ENCODE assay signal across 1 cellular context in genomic region chr5:163508753-163509152, GRCh38.
TF ChIP-seq lines count a peak whose summit lies in the region.

No MANE protein-coding gene starts in this region.

TF ChIP-seq in H1, 55 proteins besides CTCF, POLR2A, EP300 and RAD21:
- TF ChIP-seq CHD7 (IDR thresholded peaks at IDR 0.05; ENCODE audit: insufficient replicate concordance, low read length) (no peak), NRF1 (IDR thresholded peaks at IDR 0.05; ENCODE audit: low read depth, low read length) (no peak), SIRT6 (IDR thresholded peaks at IDR 0.05; ENCODE audit: low read length) (no peak), HDAC2 (IDR thresholded peaks at IDR 0.05; ENCODE audit: borderline replicate concordance in 1 of 2, low read depth in 2 of 2, low read length in 2 of 2) (no peak), EZH2 (IDR thresholded peaks at IDR 0.05; ENCODE audit: low read depth, low read length, severe bottlenecking) (no peak), SP2 (IDR thresholded peaks at IDR 0.05; ENCODE audit: low read length) (no peak), BCL11A (IDR thresholded peaks at IDR 0.05; ENCODE audit: low read depth in 2 of 2, low read length in 2 of 2) (no peak), RXRA (IDR thresholded peaks at IDR 0.05; ENCODE audit: insufficient read depth, low read depth, low read length) (no peak), KDM4A (IDR thresholded peaks at IDR 0.05; ENCODE audit: low read depth, low read length, severe bottlenecking) (no peak), ZNF274 (IDR thresholded peaks at IDR 0.05; ENCODE audit: borderline replicate concordance, extremely low read depth, low read length) (no peak), CEBPB (IDR thresholded peaks at IDR 0.05; ENCODE audit: low read depth, low read length) (no peak), SIN3A (conservative IDR thresholded peaks at IDR 0.05 in 1 of 2, IDR thresholded peaks at IDR 0.05 in 1 of 2; ENCODE audit: low read depth in 1 of 2, low read length in 2 of 2) (no peak), BACH1 (IDR thresholded peaks at IDR 0.05; ENCODE audit: low read length) (no peak), SP4 (IDR thresholded peaks at IDR 0.05; ENCODE audit: low read length) (no peak), CHD2 (IDR thresholded peaks at IDR 0.05; ENCODE audit: low read length) (no peak), CBX5 (IDR thresholded peaks at IDR 0.05; ENCODE audit: low read depth, low read length) (no peak), SRF (IDR thresholded peaks at IDR 0.05; ENCODE audit: low read depth, low read length) (no peak), YY1 (IDR thresholded peaks at IDR 0.05; ENCODE audit: low read depth, low read length) (no peak)
TF ChIP-seq in H1: peak in this region for 0.
